Comparison of ENCODE assay signal across 1 cellular context in genomic region chr19:52140077-52140710, GRCh38.
TF ChIP-seq lines count a peak whose summit lies in the region.

No MANE protein-coding gene starts in this region.

TF ChIP-seq in GM23338, 12 proteins besides CTCF, POLR2A, EP300 and RAD21 (continued from another document):
- no peak for TF ChIP-seq REST (IDR thresholded peaks at IDR 0.05; ENCODE audit: unreplicated experiment)
